23 cellular contexts compared by ENCODE assay signal in the genomic region with DNA sequence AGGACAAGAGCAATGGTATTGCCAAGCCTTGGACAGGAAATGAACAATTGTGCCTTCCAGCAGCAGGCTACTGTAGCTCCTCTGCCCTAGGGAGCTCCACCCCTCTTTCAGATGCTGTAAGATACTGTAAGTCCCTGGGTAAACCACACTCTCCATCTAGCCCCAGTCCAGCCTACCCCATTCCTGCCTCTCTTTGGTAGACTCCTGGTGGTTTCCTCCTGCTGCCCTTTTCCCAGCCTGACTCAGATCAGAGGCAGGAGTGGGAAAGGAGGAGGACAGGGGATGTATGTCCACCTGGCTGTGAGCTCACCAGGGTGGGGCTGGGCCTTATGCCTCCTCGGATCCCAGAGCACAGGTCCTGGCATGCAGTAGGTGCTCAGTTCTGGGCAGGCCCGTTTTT.
A peak's percentile ranks its signal among the peaks of the same experiment; 100 is the strongest.
DNase-seq lines count a peak whose midpoint lies in the region; ATAC-seq and TF ChIP-seq lines count a peak whose summit lies in the region.
"Had no signal": no experiment of that assay in that cellular context is flagged by ENCODE, and none has a peak within 500 bp of the region (broad histone marks: within the 10 kb centered on the region; RNA-seq: fewer than 3 reads in every experiment).

No MANE protein-coding gene starts in this region.

- H3K4me3 ChIP-seq in NB4 (ENCODE audit: low read depth, low read length) (no peak overlapping the region), endodermal cell (ENCODE audit: low read length) (no peak overlapping the region), trophoblast cell (ENCODE audit: low read depth, low read length) (no peak overlapping the region), brain microvascular endothelial cell (ENCODE audit: low read depth, low read length) (no peak overlapping the region)
- H3K4me3 ChIP-seq: A549, upper lobe of left lung had no signal

- no peaks in the 10 kb centered on the region for H3K9me3 Mint-ChIP-seq in endodermal cell
- no peaks in the 10 kb centered on the region for H3K9me3 Mint-ChIP-seq in activated naive CD8-positive, alpha-beta T cell treated with anti-CD3 and anti-CD28 coated beads, Interleukin-2, amount 50 U/mL, for 24 hours
- H3K9me3 Mint-ChIP-seq: activated naive CD8-positive, alpha-beta T cell treated with anti-CD3 and anti-CD28 coated beads for 36 hours; activated T-cell treated with anti-CD3 and anti-CD28 coated beads, Interleukin-2, amount 50 U/mL, for 72 hours; HFFc6; neural crest cell had no signal

- no peak overlapping the region for H2AK5ac ChIP-seq in trophoblast cell (ENCODE audit: low read length)

- WGBS in endodermal cell (ENCODE audit: insufficient coverage in 1 of 2, insufficient read length in 1 of 2), 2 experiments = 77 to 80% methylated on average over 1 to 2 of the region's 2 CpGs
- WGBS in trophoblast cell (ENCODE audit: extremely low coverage, insufficient coverage, insufficient read length) = no CpG with 5 or more reads among the region's 2 CpGs

- H3K36me3 ChIP-seq in endodermal cell (ENCODE audit: control insufficient read depth, insufficient read depth, low read length) = no peaks in the 10 kb centered on the region
- H3K36me3 ChIP-seq in trophoblast cell (ENCODE audit: control insufficient read depth in 1 of 2, insufficient read depth in 2 of 2, low read length in 2 of 2) = no peaks in the 10 kb centered on the region
- H3K36me3 ChIP-seq in brain microvascular endothelial cell (replicated peaks) = no peaks in the 10 kb centered on the region
- H3K36me3 ChIP-seq: upper lobe of left lung had no signal

- no peak for TF ChIP-seq CTCF in NB4 (IDR thresholded peaks at IDR 0.05; ENCODE audit: low read depth, low read length)
- TF ChIP-seq CTCF in endodermal cell (conservative IDR thresholded peaks at IDR 0.05) = no peak
- no peak for TF ChIP-seq CTCF in brain microvascular endothelial cell (IDR thresholded peaks at IDR 0.05; ENCODE audit: low read depth, low read length, missing control alignments)

- no peak overlapping the region for H2BK120ac ChIP-seq in trophoblast cell (ENCODE audit: insufficient read depth, low read length, poor library complexity)

- H3K27me3 Mint-ChIP-seq in endodermal cell (ENCODE audit: insufficient read depth) = no peaks in the 10 kb centered on the region
- H3K27me3 Mint-ChIP-seq in activated naive CD8-positive, alpha-beta T cell treated with anti-CD3 and anti-CD28 coated beads, Interleukin-2, amount 50 U/mL, for 24 hours = peaks cover 6% of the 10 kb centered on the region

- no peaks in the 10 kb centered on the region for H3K79me2 ChIP-seq in trophoblast cell (ENCODE audit: control insufficient read depth, insufficient read depth, low read length, poor library complexity)

- peak; percentile 38 for DNase-seq in NCI-H510A treated with DMSO at 0.1 percent for 48 hours (lab: John Stamatoyannopoulos, UW)
- DNase-seq in NCI-H510A (lab: John Stamatoyannopoulos, UW) = no peak
- peak; percentile 17 for DNase-seq in NB4 (ENCODE audit: low read depth)
- DNase-seq in endodermal cell = peak; percentile 74
- DNase-seq in trophoblast cell = no peak
- no peak for DNase-seq in hypothalamus (lab: John Stamatoyannopoulos, UW)
- DNase-seq in activated naive CD8-positive, alpha-beta T cell treated with anti-CD3 and anti-CD28 coated beads, Interleukin-2, amount 50 U/mL, for 24 hours = no peak
- no peak for DNase-seq in brain microvascular endothelial cell
- DNase-seq: activated naive CD8-positive, alpha-beta T cell treated with anti-CD3 and anti-CD28 coated beads for 36 hours; activated T-cell treated with anti-CD3 and anti-CD28 coated beads, Interleukin-2, amount 50 U/mL, for 72 hours; C1 segment of cervical spinal cord; DMS79; HFFc6; left colon; midbrain; NCI-H2107; stimulated activated CD4-positive, alpha-beta T cell treated with anti-CD3 and anti-CD28 coated beads, Interleukin-15, amount 100 ng/mL, for 24 hours; stimulated activated naive CD4-positive, alpha-beta T cell treated with Interleukin-2 at 50 U/mL for 16 hours; T-helper 1 cell; upper lobe of left lung had no signal

- H3K36me3 Mint-ChIP-seq in endodermal cell (ENCODE audit: low read depth) = no peaks in the 10 kb centered on the region
- no peaks in the 10 kb centered on the region for H3K36me3 Mint-ChIP-seq in activated naive CD8-positive, alpha-beta T cell treated with anti-CD3 and anti-CD28 coated beads, Interleukin-2, amount 50 U/mL, for 24 hours (ENCODE audit: low read depth)
- H3K36me3 Mint-ChIP-seq: activated naive CD8-positive, alpha-beta T cell treated with anti-CD3 and anti-CD28 coated beads for 36 hours had no signal

- in situ Hi-C loops in brain microvascular endothelial cell (cut with HindIII; ENCODE audit: low pct_ligation_motif_present, low sequenced_read_pairs) = no loop called here

- peak overlapping the region; percentile 22 for H3K27ac Mint-ChIP-seq in endodermal cell
- no peak overlapping the region for H3K27ac Mint-ChIP-seq in activated naive CD8-positive, alpha-beta T cell treated with anti-CD3 and anti-CD28 coated beads, Interleukin-2, amount 50 U/mL, for 24 hours
- H3K27ac Mint-ChIP-seq: activated naive CD8-positive, alpha-beta T cell treated with anti-CD3 and anti-CD28 coated beads for 36 hours; activated T-cell treated with anti-CD3 and anti-CD28 coated beads, Interleukin-2, amount 50 U/mL, for 72 hours; HFFc6 had no signal

- no peak overlapping the region for H2BK5ac ChIP-seq in trophoblast cell (ENCODE audit: low read depth, low read length, poor library complexity)

- H3K18ac ChIP-seq in trophoblast cell (ENCODE audit: low read length) = no peak overlapping the region

- no peak overlapping the region for H3K14ac ChIP-seq in trophoblast cell (ENCODE audit: low read length)

- no peak for TF ChIP-seq POLR2A in NB4 (IDR thresholded peaks at IDR 0.05; ENCODE audit: extremely low read depth, insufficient read length)

- H3K9me3 ChIP-seq in endodermal cell (ENCODE audit: control insufficient read depth, low read length) (no peaks in the 10 kb centered on the region), trophoblast cell (ENCODE audit: insufficient read depth, low read depth, low read length) (no peaks in the 10 kb centered on the region)
- H3K9me3 ChIP-seq: A549, upper lobe of left lung had no signal

- no peak overlapping the region for H4K8ac ChIP-seq in trophoblast cell (ENCODE audit: low read depth, low read length)

- H3K9ac ChIP-seq in endodermal cell (ENCODE audit: extremely low read depth, low read length, poor library complexity, severe bottlenecking) (no peak overlapping the region), trophoblast cell (ENCODE audit: low read length) (no peak overlapping the region)

- H3K27ac ChIP-seq in endodermal cell (ENCODE audit: low read depth, low read length) (no peak overlapping the region), trophoblast cell (ENCODE audit: low read depth, low read length) (no peak overlapping the region), brain microvascular endothelial cell (no peak overlapping the region)
- H3K27ac ChIP-seq: A549, upper lobe of left lung had no signal

- no peak overlapping the region for H3K23ac ChIP-seq in trophoblast cell (ENCODE audit: low read length)

- H3K4me2 ChIP-seq in trophoblast cell (ENCODE audit: low read length) = no peak overlapping the region
- H3K4me2 ChIP-seq: A549 had no signal

- H3K79me1 ChIP-seq in trophoblast cell (ENCODE audit: low read length) = no peaks in the 10 kb centered on the region

- no peaks in the 10 kb centered on the region for H3K4me1 ChIP-seq in endodermal cell (ENCODE audit: control insufficient read depth, insufficient read depth, low read length)
- H3K4me1 ChIP-seq in trophoblast cell (ENCODE audit: control insufficient read depth in 1 of 2, insufficient read depth in 2 of 2, low read length in 2 of 2) = no peaks in the 10 kb centered on the region
- H3K4me1 ChIP-seq: A549, upper lobe of left lung had no signal

- H3K27me3 ChIP-seq in endodermal cell (ENCODE audit: control insufficient read depth, insufficient read depth, low read length, poor library complexity, severe bottlenecking) = no peaks in the 10 kb centered on the region
- no peaks in the 10 kb centered on the region for H3K27me3 ChIP-seq in trophoblast cell (ENCODE audit: insufficient read depth, low read length)
- H3K27me3 ChIP-seq in brain microvascular endothelial cell (replicated peaks) = no peaks in the 10 kb centered on the region
- H3K27me3 ChIP-seq: upper lobe of left lung had no signal

- peak overlapping the region; percentile 36 for H4K12ac ChIP-seq in trophoblast cell (ENCODE audit: low read depth, low read length)

- H3K4me1 Mint-ChIP-seq in endodermal cell = peaks cover 31% of the 10 kb centered on the region
- H3K4me1 Mint-ChIP-seq in activated naive CD8-positive, alpha-beta T cell treated with anti-CD3 and anti-CD28 coated beads, Interleukin-2, amount 50 U/mL, for 24 hours = no peaks in the 10 kb centered on the region
- H3K4me1 Mint-ChIP-seq: activated naive CD8-positive, alpha-beta T cell treated with anti-CD3 and anti-CD28 coated beads for 36 hours had no signal

- no peak overlapping the region for H4K91ac ChIP-seq in trophoblast cell (ENCODE audit: low read depth, low read length)

- H3K4me3 Mint-ChIP-seq in endodermal cell = no peak overlapping the region
- H3K4me3 Mint-ChIP-seq in activated naive CD8-positive, alpha-beta T cell treated with anti-CD3 and anti-CD28 coated beads, Interleukin-2, amount 50 U/mL, for 24 hours = no peak overlapping the region
- H3K4me3 Mint-ChIP-seq: activated naive CD8-positive, alpha-beta T cell treated with anti-CD3 and anti-CD28 coated beads for 36 hours; activated T-cell treated with anti-CD3 and anti-CD28 coated beads, Interleukin-2, amount 50 U/mL, for 72 hours; HFFc6; neural crest cell had no signal

- no peak overlapping the region for H3K4ac ChIP-seq in trophoblast cell (ENCODE audit: low read depth, low read length)

- no peak overlapping the region for H2BK12ac ChIP-seq in trophoblast cell (ENCODE audit: low read length)

- no peak overlapping the region for H2AFZ ChIP-seq in trophoblast cell (ENCODE audit: insufficient read depth, low read length, poor library complexity)

- no peak for ATAC-seq in activated naive CD8-positive, alpha-beta T cell treated with anti-CD3 and anti-CD28 coated beads, Interleukin-2, amount 50 U/mL, for 24 hours
- ATAC-seq: activated T-cell treated with anti-CD3 and anti-CD28 coated beads, Interleukin-2, amount 50 U/mL, for 72 hours; left colon; Right ventricle myocardium inferior had no signal

Comparison
In these comparisons a context has a peak if more than half of its experiments do, and no peak if none do; other contexts are left out.
1. DNase-seq: peak in NCI-H510A treated with DMSO at 0.1 percent for 48 hours (single experiment), NB4 (single experiment) and endodermal cell (single experiment); none in NCI-H510A (single experiment), trophoblast cell (0 of 2), hypothalamus (0 of 51), activated naive CD8-positive, alpha-beta T cell treated with anti-CD3 and anti-CD28 coated beads, Interleukin-2, amount 50 U/mL, for 24 hours (single experiment) and brain microvascular endothelial cell (single experiment).